ENCODE assay signal across 1 cellular context in genomic region chr22:36360871-36361383, GRCh38.
TF ChIP-seq lines count a peak whose summit lies in the region.

No MANE protein-coding gene starts in this region.

TF ChIP-seq in H1, 55 proteins besides CTCF, POLR2A, EP300 and RAD21:
- 0 out of 2 replicates have a peak, but pooled peaks have one; percentile 8 for TF ChIP-seq TEAD4 (IDR thresholded peaks at IDR 0.05; ENCODE audit: low read depth, low read length)
- TF ChIP-seq POU5F1 (IDR thresholded peaks at IDR 0.05; ENCODE audit: low read depth, low read length) = no peak
- no peak for TF ChIP-seq RFX5 (IDR thresholded peaks at IDR 0.05; ENCODE audit: borderline replicate concordance, low read depth, low read length)
- TF ChIP-seq SIX5 (IDR thresholded peaks at IDR 0.05; ENCODE audit: low read depth, low read length) = no peak
- no peak for TF ChIP-seq SAP30 (IDR thresholded peaks at IDR 0.05; ENCODE audit: insufficient read depth, insufficient replicate concordance, low read length)
- TF ChIP-seq GTF2F1 (IDR thresholded peaks at IDR 0.05; ENCODE audit: borderline replicate concordance, low read depth, low read length) = no peak
- TF ChIP-seq TAF1 (IDR thresholded peaks at IDR 0.05; ENCODE audit: low read depth, low read length) = 0 out of 2 replicates have a peak, but pooled peaks have one; percentile 11
